ENCODE assay signal across 9 cellular contexts in genomic region chr12:68958337-68958736, GRCh38. TPM values are rescaled to one million over a fixed set of nuclear protein-coding genes. Genes with fewer than 3 reads are reported as not detected.
DNase-seq lines count a peak whose midpoint lies in the region; ATAC-seq, FAIRE-seq and TF ChIP-seq lines count a peak whose summit lies in the region.
"Had no signal": no experiment of that assay in that cellular context is flagged by ENCODE, and none has a peak within 500 bp of the region (broad histone marks: within the 10 kb centered on the region; RNA-seq: fewer than 3 reads in every experiment).

No MANE protein-coding gene starts in this region.

- peaks cover 18% of the 10 kb centered on the region for H3K4me1 Mint-ChIP-seq in activated CD4-positive, alpha-beta memory T cell treated with anti-CD3 and anti-CD28 coated beads, Interleukin-2, amount 10 ng/mL, durations not matched to agents 7 days and 5 days

- H3K4me3 ChIP-seq in pancreas (no peak overlapping the region), right atrium auricular region (no peak overlapping the region)

- H3K4me1 ChIP-seq in pancreas (peaks cover 0 to 6% (median 0%) of the 10 kb centered on the region in 3 donors), right atrium auricular region (no peaks in the 10 kb centered on the region)

- H3K9me3 ChIP-seq in pancreas = no peaks in the 10 kb centered on the region
- no peaks in the 10 kb centered on the region for H3K9me3 ChIP-seq in right atrium auricular region

- peaks cover 10% of the 10 kb centered on the region for H3K36me3 Mint-ChIP-seq in activated CD4-positive, alpha-beta memory T cell treated with anti-CD3 and anti-CD28 coated beads, Interleukin-2, amount 10 ng/mL, durations not matched to agents 7 days and 5 days (ENCODE audit: low read depth)

- POLR2A ChIA-PET in activated CD4-positive, alpha-beta memory T cell treated with anti-CD3 and anti-CD28 coated beads, Interleukin-2, amount 10 ng/mL, durations not matched to agents 7 days and 5 days (lab: Charles Lee) = interaction anchor here (1.1 kb wide), 1 partner anchor 10 kb away, joined by 3 read pairs; no protein-coding TSS in a partner anchor

- no peak overlapping the region for H3K27ac ChIP-seq in pancreas
- H3K27ac ChIP-seq in right atrium auricular region = no peak overlapping the region

- no peak overlapping the region for H3K4me3 Mint-ChIP-seq in activated CD4-positive, alpha-beta memory T cell treated with anti-CD3 and anti-CD28 coated beads, Interleukin-2, amount 10 ng/mL, durations not matched to agents 7 days and 5 days

- no peaks in the 10 kb centered on the region for H3K27me3 ChIP-seq in pancreas
- no peaks in the 10 kb centered on the region for H3K27me3 ChIP-seq in right atrium auricular region

- FAIRE-seq in pancreas (lab: Jason Lieb, UNC) = no peak

- peak; percentile 18 for DNase-seq in activated naive CD4-positive, alpha-beta T cell treated with Interleukin-2 at 50 U/mL for 16 hours
- DNase-seq in activated naive CD4-positive, alpha-beta T cell (lab: John Stamatoyannopoulos, UW) = no peak
- DNase-seq in activated CD4-positive, alpha-beta memory T cell treated with anti-CD3 and anti-CD28 coated beads, Interleukin-2, amount 10 ng/mL, durations not matched to agents 7 days and 5 days = peak; percentile 28
- DNase-seq in left colon (no peak), pancreas (no peak), right atrium auricular region (ENCODE audit: low spot score) (no peak)
- DNase-seq: NK-92 treated with Interleukin-12 subunit alpha and Interleukin-12 subunit beta, amount 100 ng/mL, for 24 hours had no signal

- H3K9me3 Mint-ChIP-seq in activated CD4-positive, alpha-beta memory T cell treated with anti-CD3 and anti-CD28 coated beads, Interleukin-2, amount 10 ng/mL, durations not matched to agents 7 days and 5 days = peaks cover 6% of the 10 kb centered on the region

- TF ChIP-seq CTCF in pancreas (IDR thresholded peaks at IDR 0.05) (no peak), right atrium auricular region (IDR thresholded peaks at IDR 0.05) (no peak)

- H3K36me3 ChIP-seq in pancreas (no peaks in the 10 kb centered on the region), right atrium auricular region (no peaks in the 10 kb centered on the region)

- intact Hi-C loops in left colon (cut with DNase I, micrococcal nuclease) = no loop called here
- intact Hi-C loops in pancreas (cut with DNase I) = no loop called here

- peak overlapping the region; percentile 41 for H3K27ac Mint-ChIP-seq in activated CD4-positive, alpha-beta memory T cell treated with anti-CD3 and anti-CD28 coated beads, Interleukin-2, amount 10 ng/mL, durations not matched to agents 7 days and 5 days

- peak; percentile 86 for ATAC-seq in HG02938 (IDR thresholded peaks at IDR 0.05; ENCODE audit: unreplicated experiment)
- ATAC-seq in HG02970 (IDR thresholded peaks at IDR 0.05; ENCODE audit: low FRiP score, unreplicated experiment) = no peak
- no peak for ATAC-seq in left colon
- no peak for ATAC-seq in pancreas

- CTCF ChIA-PET in activated CD4-positive, alpha-beta memory T cell treated with anti-CD3 and anti-CD28 coated beads, Interleukin-2, amount 10 ng/mL, durations not matched to agents 7 days and 5 days (lab: Charles Lee) = no interaction called here

- H3K27me3 Mint-ChIP-seq in activated CD4-positive, alpha-beta memory T cell treated with anti-CD3 and anti-CD28 coated beads, Interleukin-2, amount 10 ng/mL, durations not matched to agents 7 days and 5 days = no peaks in the 10 kb centered on the region

- WGBS in pancreas, 2 donors = 91% methylated on average over 3 of the region's 3 CpGs

RNA-seq across cellular contexts. Expression of gene CPM, which starts 25.4 kb away (rescaled TPM):
- 1 to 10 TPM; 1.1 to 1.4 TPM for total RNA-seq in activated CD4-positive, alpha-beta memory T cell treated with anti-CD3 and anti-CD28 coated beads, Interleukin-2, amount 10 ng/mL, durations not matched to agents 7 days and 5 days
- 100 to 1,000 TPM in 1 of 2 donors, 10 to 100 TPM in 1; 98.0 to 109 TPM for total RNA-seq in left colon
- total RNA-seq in pancreas = 10 to 100 TPM in 4 of 6 donors, 1 to 10 TPM in 2; 6.9 to 49.2 (median 11.1) TPM
- polyA plus RNA-seq in pancreas = 10 to 100 TPM in 1 of 2 donors, 1 to 10 TPM in 1; 4.3 to 26.3 TPM
- 10 to 100 TPM; 19.8 to 21.9 TPM for total RNA-seq in right atrium auricular region

Comparison
In these comparisons a context has a peak if more than half of its experiments do, and no peak if none do; other contexts are left out.
1. DNase-seq: peak in activated naive CD4-positive, alpha-beta T cell treated with Interleukin-2 at 50 U/mL for 16 hours (single experiment) and activated CD4-positive, alpha-beta memory T cell treated with anti-CD3 and anti-CD28 coated beads, Interleukin-2, amount 10 ng/mL, durations not matched to agents 7 days and 5 days (single experiment); none in activated naive CD4-positive, alpha-beta T cell (0 of 4), left colon (0 of 2), pancreas (0 of 6) and right atrium auricular region (single experiment).